In genomic region chr7:127768241-127768640, GRCh38 we compare ENCODE assay signal across 26 cellular contexts.
DNase-seq lines count a peak whose midpoint lies in the region; ATAC-seq and TF ChIP-seq lines count a peak whose summit lies in the region.
"Had no signal": no experiment of that assay in that cellular context is flagged by ENCODE, and none has a peak within 500 bp of the region (broad histone marks: within the 10 kb centered on the region; RNA-seq: fewer than 3 reads in every experiment).

No MANE protein-coding gene starts in this region.

- H3K27me3 Mint-ChIP-seq in activated T-helper 17 cell treated with anti-CD3 and anti-CD28 coated beads, Interleukin-2, amount 50 U/mL, for 72 hours, result no peaks in the 10 kb centered on the region
- no peaks in the 10 kb centered on the region for H3K27me3 Mint-ChIP-seq in natural killer cell (ENCODE audit: low read depth in 2 of 2)
- no peaks in the 10 kb centered on the region for H3K27me3 Mint-ChIP-seq in T-helper 2 cell treated with Interferon-gamma antibody and Interleukin-4, amounts not matched to agents 5 μg/mL and 100 μg/mL, for 36 hours (ENCODE audit: low read depth)
- H3K27me3 Mint-ChIP-seq: activated CD4-positive, alpha-beta memory T cell treated with anti-CD3 and anti-CD28 coated beads for 36 hours had no signal

- no peak overlapping the region for H3K4me3 ChIP-seq in AG10803 (ENCODE audit: low read length)
- H3K4me3 ChIP-seq: heart right ventricle, prostate gland, right lobe of liver, transverse colon had no signal

- H3K36me3 Mint-ChIP-seq in activated T-helper 17 cell treated with anti-CD3 and anti-CD28 coated beads, Interleukin-2, amount 50 U/mL, for 72 hours (ENCODE audit: low read depth), result peaks cover 54% of the 10 kb centered on the region
- H3K36me3 Mint-ChIP-seq in natural killer cell, result no peaks in the 10 kb centered on the region
- peaks cover 18% of the 10 kb centered on the region for H3K36me3 Mint-ChIP-seq in T-helper 2 cell treated with Interferon-gamma antibody and Interleukin-4, amounts not matched to agents 5 μg/mL and 100 μg/mL, for 36 hours (ENCODE audit: low read depth)

- H3K27ac Mint-ChIP-seq in activated T-helper 17 cell treated with anti-CD3 and anti-CD28 coated beads, Interleukin-2, amount 50 U/mL, for 72 hours, result peak overlapping the region; percentile 49
- H3K27ac Mint-ChIP-seq in natural killer cell, result peak overlapping the region; percentile 88 to 90
- H3K27ac Mint-ChIP-seq in T-helper 2 cell treated with Interferon-gamma antibody and Interleukin-4, amounts not matched to agents 5 μg/mL and 100 μg/mL, for 36 hours, result no peak overlapping the region
- H3K27ac Mint-ChIP-seq: activated CD4-positive, alpha-beta memory T cell treated with anti-CD3 and anti-CD28 coated beads for 36 hours had no signal

- no peak overlapping the region for H3K4me3 Mint-ChIP-seq in activated T-helper 17 cell treated with anti-CD3 and anti-CD28 coated beads, Interleukin-2, amount 50 U/mL, for 72 hours
- H3K4me3 Mint-ChIP-seq in natural killer cell, result peak overlapping the region; percentile 83
- no peak overlapping the region for H3K4me3 Mint-ChIP-seq in T-helper 2 cell treated with Interferon-gamma antibody and Interleukin-4, amounts not matched to agents 5 μg/mL and 100 μg/mL, for 36 hours
- H3K4me3 Mint-ChIP-seq: activated CD4-positive, alpha-beta memory T cell treated with anti-CD3 and anti-CD28 coated beads for 36 hours had no signal

- TF ChIP-seq CTCF in AG10803 (conservative IDR thresholded peaks at IDR 0.05; ENCODE audit: low read length) (no peak), natural killer cell (IDR thresholded peaks at IDR 0.05) (no peak)

- intact Hi-C loops in natural killer cell (cut with micrococcal nuclease), result no loop called here

- DNase-seq in AG10803 (ENCODE audit: low read depth), result peak; percentile 11
- peak; percentile 24 for DNase-seq in GM03348 (ENCODE audit: low spot score)
- DNase-seq in natural killer cell, result no peak
- no peak for DNase-seq in COLO829 (ENCODE audit: low spot score)
- DNase-seq in NCI-H2081 (lab: John Stamatoyannopoulos, UW), result no peak
- DNase-seq in T-helper 2 cell treated with Interferon-gamma antibody and Interleukin-4, amounts not matched to agents 5 μg/mL and 100 μg/mL, for 36 hours (ENCODE audit: low spot score), result no peak
- DNase-seq: activated CD4-positive, alpha-beta memory T cell treated with anti-CD3 and anti-CD28 coated beads for 36 hours; activated CD4-positive, alpha-beta T cell treated with anti-CD3 and anti-CD28 coated beads for 1 hour; Calu3; cerebellar nuclear complex; DMS79 treated with DMSO at 0.1 percent for 48 hours; heart right ventricle; KG1; kidney; left ventricle myocardium superior; MM.1S; NCI-H2029 treated with DMSO at 0.1 percent for 48 hours; NCI-H2227 treated with DMSO at 0.1 percent for 48 hours; NCI-H526; right lobe of liver; Right ventricle myocardium superior; stimulated activated CD4-positive, alpha-beta T cell treated with anti-CD3 and anti-CD28 coated beads, Interleukin-12 subunit alpha, Interleukin-12 subunit beta, amount 100 ng/mL, for 4 hours; stimulated activated CD4-positive, alpha-beta T cell treated with anti-CD3 and anti-CD28 coated beads, Interleukin-2, amount 100 ng/mL, for 48 hours; transverse colon had no signal

- peaks cover 42% of the 10 kb centered on the region for H3K4me1 Mint-ChIP-seq in activated T-helper 17 cell treated with anti-CD3 and anti-CD28 coated beads, Interleukin-2, amount 50 U/mL, for 72 hours
- peaks cover 80 to 83% of the 10 kb centered on the region in 2 donors for H3K4me1 Mint-ChIP-seq in natural killer cell
- peaks cover 7% of the 10 kb centered on the region for H3K4me1 Mint-ChIP-seq in T-helper 2 cell treated with Interferon-gamma antibody and Interleukin-4, amounts not matched to agents 5 μg/mL and 100 μg/mL, for 36 hours (ENCODE audit: low read depth)

- ATAC-seq in activated T-helper 17 cell treated with anti-CD3 and anti-CD28 coated beads, Interleukin-2, amount 50 U/mL, for 72 hours (replicated peaks), result peak; percentile 56
- no peak for ATAC-seq in natural killer cell
- ATAC-seq: heart right ventricle, left ventricle myocardium superior had no signal

- no peaks in the 10 kb centered on the region for H3K9me3 Mint-ChIP-seq in activated T-helper 17 cell treated with anti-CD3 and anti-CD28 coated beads, Interleukin-2, amount 50 U/mL, for 72 hours
- peaks cover 2 to 3% of the 10 kb centered on the region in 2 donors for H3K9me3 Mint-ChIP-seq in natural killer cell
- H3K9me3 Mint-ChIP-seq in T-helper 2 cell treated with Interferon-gamma antibody and Interleukin-4, amounts not matched to agents 5 μg/mL and 100 μg/mL, for 36 hours, result no peaks in the 10 kb centered on the region
- H3K9me3 Mint-ChIP-seq: activated CD4-positive, alpha-beta memory T cell treated with anti-CD3 and anti-CD28 coated beads for 36 hours had no signal

Comparison
In these comparisons a context has a peak if more than half of its experiments do, and no peak if none do; other contexts are left out.
1. DNase-seq: peak in AG10803 (single experiment) and GM03348 (single experiment); none in natural killer cell (single experiment), COLO829 (single experiment), NCI-H2081 (0 of 2) and T-helper 2 cell treated with Interferon-gamma antibody and Interleukin-4, amounts not matched to agents 5 μg/mL and 100 μg/mL, for 36 hours (single experiment).